10 cellular contexts compared by ENCODE assay signal in genomic region chr16:75379339-75379738, GRCh38. TPM values are rescaled to one million over a fixed set of nuclear protein-coding genes. Genes with fewer than 3 reads are reported as not detected.
A peak's percentile ranks its signal among the peaks of the same experiment; 100 is the strongest.
DNase-seq lines count a peak whose midpoint lies in the region; ATAC-seq and TF ChIP-seq lines count a peak whose summit lies in the region.
"Had no signal": no experiment of that assay in that cellular context is flagged by ENCODE, and none has a peak within 500 bp of the region (broad histone marks: within the 10 kb centered on the region; RNA-seq: fewer than 3 reads in every experiment).

No MANE protein-coding gene starts in this region.

- POLR2A ChIA-PET in naive thymus-derived CD8-positive, alpha-beta T cell (lab: Charles Lee) = interaction anchor here (1.0 kb wide), 1 partner anchor 22 kb away, joined by 4 read pairs; no protein-coding TSS in a partner anchor
- POLR2A ChIA-PET in WTC11 (lab: Charles Lee) = interaction anchor here (1.1 kb wide), 1 partner anchor 40 kb away, joined by 3 read pairs; no protein-coding TSS in a partner anchor

- ATAC-seq in activated CD4-positive, CD25-positive, alpha-beta regulatory T cell treated with anti-CD3 and anti-CD28 coated beads, Interleukin-2, amount 50 U/mL, for 24 hours = peak; percentile 53 to 67
- ATAC-seq in GM21529 (IDR thresholded peaks at IDR 0.05; ENCODE audit: unreplicated experiment) = peak; percentile 74
- peak; percentile 56 for ATAC-seq in HG03442 (IDR thresholded peaks at IDR 0.05; ENCODE audit: unreplicated experiment)
- ATAC-seq in naive thymus-derived CD8-positive, alpha-beta T cell = no peak
- ATAC-seq in heart right ventricle = no peak
- ATAC-seq in WTC11 = no peak
- ATAC-seq: Panc1 had no signal

- intact Hi-C loops in heart right ventricle (cut with DNase I) = loop anchor here in 3 of 10 donors (5.0 to 10.0 kb wide), 2 partner anchors 52 to 65 kb away; no protein-coding TSS in a partner anchor

- peaks cover 24 to 47% (median 38%) of the 10 kb centered on the region in 4 donors for H3K4me1 Mint-ChIP-seq in naive thymus-derived CD8-positive, alpha-beta T cell
- H3K4me1 Mint-ChIP-seq in WTC11 = peaks cover 17% of the 10 kb centered on the region

- no peaks in the 10 kb centered on the region for H3K9me3 Mint-ChIP-seq in naive thymus-derived CD8-positive, alpha-beta T cell
- H3K9me3 Mint-ChIP-seq in WTC11 = no peaks in the 10 kb centered on the region

- peaks cover 0 to 71% (median 0%) of the 10 kb centered on the region in 7 donors for H3K27me3 ChIP-seq in heart right ventricle

- H3K27me3 Mint-ChIP-seq in naive thymus-derived CD8-positive, alpha-beta T cell = peaks cover 0 to 32% (median 3%) of the 10 kb centered on the region in 5 donors
- no peaks in the 10 kb centered on the region for H3K27me3 Mint-ChIP-seq in WTC11 (ENCODE audit: low read depth)

- H3K4me3 ChIP-seq in heart right ventricle = no peak overlapping the region

- H3K36me3 ChIP-seq in heart right ventricle = peaks cover 0 to 45% (median 0%) of the 10 kb centered on the region in 9 donors

- CTCF ChIA-PET in WTC11 (lab: Charles Lee) = interaction anchor here (1.3 to 3.0 kb wide), 3 partner anchors 86 to 180 kb away, joined by 4 to 11 read pairs (median 5); no protein-coding TSS in a partner anchor

- H3K4me1 ChIP-seq in heart right ventricle = peaks cover 0 to 49% (median 14%) of the 10 kb centered on the region in 9 donors

- H3K27ac ChIP-seq in heart right ventricle = peak overlapping the region in 1 of 10 donors; percentile 13

- H3K9me3 ChIP-seq in heart right ventricle = no peaks in the 10 kb centered on the region

- 86 to 100% methylated on average over 1 of the region's 1 CpG for WGBS in heart right ventricle, 2 donors

- no peak for TF ChIP-seq CTCF in heart right ventricle (IDR thresholded peaks at IDR 0.05)
- TF ChIP-seq CTCF in WTC11 (IDR thresholded peaks at IDR 0.05) = no peak

- H3K36me3 Mint-ChIP-seq in naive thymus-derived CD8-positive, alpha-beta T cell = peaks cover 10 to 38% (median 26%) of the 10 kb centered on the region in 3 donors
- peaks cover 13% of the 10 kb centered on the region for H3K36me3 Mint-ChIP-seq in WTC11

- H3K4me3 Mint-ChIP-seq in naive thymus-derived CD8-positive, alpha-beta T cell = peak overlapping the region in 6 of 10 donors; percentile 44 to 71 (median 54)
- H3K4me3 Mint-ChIP-seq in WTC11 = no peak overlapping the region

- H3K27ac Mint-ChIP-seq in naive thymus-derived CD8-positive, alpha-beta T cell = peak overlapping the region in 2 of 10 donors; percentile 1 to 23
- no peak overlapping the region; the same call in 1 of the 2 replicates for H3K27ac Mint-ChIP-seq in WTC11

- DNase-seq in activated CD4-positive, CD25-positive, alpha-beta regulatory T cell (lab: John Stamatoyannopoulos, UW) = no peak
- DNase-seq in naive thymus-derived CD8-positive, alpha-beta T cell = no peak
- DNase-seq in heart right ventricle (no peak), hippocampal formation (lab: John Stamatoyannopoulos, UW) (no peak), WTC11 (ENCODE audit: low spot score) (no peak)
- DNase-seq: 8988T had no signal

TF ChIP-seq in WTC11, 78 proteins besides CTCF, POLR2A, EP300 and RAD21:
- TF ChIP-seq ERG (CRISPR knock-in tag; IDR thresholded peaks at IDR 0.05) (no peak), ATF2 (CRISPR knock-in tag; IDR thresholded peaks at IDR 0.05; ENCODE audit: borderline replicate concordance, low read depth) (no peak), NR2C2 (CRISPR knock-in tag; IDR thresholded peaks at IDR 0.05) (no peak), RELA (CRISPR knock-in tag; IDR thresholded peaks at IDR 0.05; ENCODE audit: borderline replicate concordance) (no peak), ZNF232 (CRISPR knock-in tag; IDR thresholded peaks at IDR 0.05) (no peak), ZNF263 (CRISPR knock-in tag; IDR thresholded peaks at IDR 0.05; ENCODE audit: low read depth) (no peak), RORB (CRISPR knock-in tag; IDR thresholded peaks at IDR 0.05) (no peak), ZNF512 (CRISPR knock-in tag; IDR thresholded peaks at IDR 0.05; ENCODE audit: borderline replicate concordance) (no peak), ZNF219 (CRISPR knock-in tag; IDR thresholded peaks at IDR 0.05; ENCODE audit: borderline replicate concordance) (no peak), GABPB1 (CRISPR knock-in tag; IDR thresholded peaks at IDR 0.05) (no peak), GRHL2 (CRISPR knock-in tag; IDR thresholded peaks at IDR 0.05; ENCODE audit: insufficient replicate concordance, severe bottlenecking) (no peak), SMAD3 (CRISPR knock-in tag; IDR thresholded peaks at IDR 0.05; ENCODE audit: borderline replicate concordance) (no peak), SOX15 (CRISPR knock-in tag; IDR thresholded peaks at IDR 0.05) (no peak), ZNF671 (CRISPR knock-in tag; IDR thresholded peaks at IDR 0.05) (no peak)
- TF ChIP-seq, protein P1, sequence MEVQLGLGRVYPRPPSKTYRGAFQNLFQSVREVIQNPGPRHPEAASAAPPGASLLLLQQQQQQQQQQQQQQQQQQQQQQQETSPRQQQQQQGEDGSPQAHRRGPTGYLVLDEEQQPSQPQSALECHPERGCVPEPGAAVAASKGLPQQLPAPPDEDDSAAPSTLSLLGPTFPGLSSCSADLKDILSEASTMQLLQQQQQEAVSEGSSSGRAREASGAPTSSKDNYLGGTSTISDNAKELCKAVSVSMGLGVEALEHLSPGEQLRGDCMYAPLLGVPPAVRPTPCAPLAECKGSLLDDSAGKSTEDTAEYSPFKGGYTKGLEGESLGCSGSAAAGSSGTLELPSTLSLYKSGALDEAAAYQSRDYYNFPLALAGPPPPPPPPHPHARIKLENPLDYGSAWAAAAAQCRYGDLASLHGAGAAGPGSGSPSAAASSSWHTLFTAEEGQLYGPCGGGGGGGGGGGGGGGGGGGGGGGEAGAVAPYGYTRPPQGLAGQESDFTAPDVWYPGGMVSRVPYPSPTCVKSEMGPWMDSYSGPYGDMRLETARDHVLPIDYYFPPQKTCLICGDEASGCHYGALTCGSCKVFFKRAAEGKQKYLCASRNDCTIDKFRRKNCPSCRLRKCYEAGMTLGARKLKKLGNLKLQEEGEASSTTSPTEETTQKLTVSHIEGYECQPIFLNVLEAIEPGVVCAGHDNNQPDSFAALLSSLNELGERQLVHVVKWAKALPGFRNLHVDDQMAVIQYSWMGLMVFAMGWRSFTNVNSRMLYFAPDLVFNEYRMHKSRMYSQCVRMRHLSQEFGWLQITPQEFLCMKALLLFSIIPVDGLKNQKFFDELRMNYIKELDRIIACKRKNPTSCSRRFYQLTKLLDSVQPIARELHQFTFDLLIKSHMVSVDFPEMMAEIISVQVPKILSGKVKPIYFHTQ (CRISPR knock-in tag; IDR thresholded peaks at IDR 0.05) = no peak

RNA-seq across cellular contexts. Expression of gene CFDP1, which starts 54.0 kb away (rescaled TPM):
- 10 to 100 TPM; 34.9 to 39.0 TPM for total RNA-seq in naive thymus-derived CD8-positive, alpha-beta T cell
- polyA plus RNA-seq in naive thymus-derived CD8-positive, alpha-beta T cell = 10 to 100 TPM; 34.3 to 36.8 (median 34.5) TPM
- 10 to 100 TPM; 19.0 to 27.8 (median 24.9) TPM for total RNA-seq in heart right ventricle
- 10 to 100 TPM; 38.6 to 63.6 TPM for polyA plus RNA-seq in heart right ventricle
- total RNA-seq in WTC11 (2021) = 79.2 to 102 TPM (median 98.0 TPM) in 3 replicates

Comparison
In these comparisons a context has a peak if more than half of its experiments do, and no peak if none do; other contexts are left out.
1. ATAC-seq: peak in activated CD4-positive, CD25-positive, alpha-beta regulatory T cell treated with anti-CD3 and anti-CD28 coated beads, Interleukin-2, amount 50 U/mL, for 24 hours (2 of 2), GM21529 (single experiment) and HG03442 (single experiment); none in naive thymus-derived CD8-positive, alpha-beta T cell (0 of 2), heart right ventricle (0 of 8) and WTC11 (single experiment).